Comparison of ENCODE assay signal across 32 cellular contexts in genomic region chr14:101588990-101589389, GRCh38. TPM values are rescaled to one million over a fixed set of nuclear protein-coding genes. Genes with fewer than 3 reads are reported as not detected.
DNase-seq lines count a peak whose midpoint lies in the region; ATAC-seq, FAIRE-seq and TF ChIP-seq lines count a peak whose summit lies in the region.
"Had no signal": no experiment of that assay in that cellular context is flagged by ENCODE, and none has a peak within 500 bp of the region (broad histone marks: within the 10 kb centered on the region; RNA-seq: fewer than 3 reads in every experiment).

No MANE protein-coding gene starts in this region.

- H3F3A ChIP-seq in smooth muscle cell (ENCODE audit: low read depth): no peaks in the 10 kb centered on the region

- H4K20me1 ChIP-seq in astrocyte (ENCODE audit: insufficient read depth, low read length): no peaks in the 10 kb centered on the region
- H4K20me1 ChIP-seq in smooth muscle cell (ENCODE audit: low read depth): no peaks in the 10 kb centered on the region

- peaks cover 4% of the 10 kb centered on the region for H3K9me3 Mint-ChIP-seq in astrocyte (ENCODE audit: unreplicated experiment)
- no peaks in the 10 kb centered on the region for H3K9me3 Mint-ChIP-seq in activated T-helper 1 cell treated with anti-CD3 and anti-CD28 coated beads, Interleukin-12 subunit alpha, Interleukin-12 subunit beta, Interleukin-2, Interleukin-4 antibody, amounts not matched to agents 30 ng/mL and 10 ng/mL and 1 ng/mL, durations not matched to agents 14 hours and 24 hours and 36 hours
- H3K9me3 Mint-ChIP-seq: activated CD4-positive, alpha-beta memory T cell treated with anti-CD3 and anti-CD28 coated beads, Interleukin-2, amount 10 ng/mL, durations not matched to agents 7 days and 5 days; activated naive CD8-positive, alpha-beta T cell treated with anti-CD3 and anti-CD28 coated beads for 36 hours; HFFc6 had no signal

- H3K4me3 Mint-ChIP-seq in astrocyte (ENCODE audit: unreplicated experiment): no peak overlapping the region
- H3K4me3 Mint-ChIP-seq in activated T-helper 1 cell treated with anti-CD3 and anti-CD28 coated beads, Interleukin-12 subunit alpha, Interleukin-12 subunit beta, Interleukin-2, Interleukin-4 antibody, amounts not matched to agents 30 ng/mL and 10 ng/mL and 1 ng/mL, durations not matched to agents 14 hours and 24 hours and 36 hours: no peak overlapping the region
- H3K4me3 Mint-ChIP-seq: activated CD4-positive, alpha-beta memory T cell treated with anti-CD3 and anti-CD28 coated beads, Interleukin-2, amount 10 ng/mL, durations not matched to agents 7 days and 5 days; activated naive CD8-positive, alpha-beta T cell treated with anti-CD3 and anti-CD28 coated beads for 36 hours; HFFc6; naive thymus-derived CD4-positive, alpha-beta T cell had no signal

- H3K36me3 ChIP-seq in astrocyte (ENCODE audit: insufficient read depth, low read length): no peaks in the 10 kb centered on the region
- H3K36me3 ChIP-seq in smooth muscle cell (ENCODE audit: low read depth): no peaks in the 10 kb centered on the region
- H3K36me3 ChIP-seq: upper lobe of left lung had no signal

- H3K9me3 ChIP-seq in astrocyte (ENCODE audit: insufficient read depth, low read depth, low read length) (no peaks in the 10 kb centered on the region), smooth muscle cell (replicated peaks; ENCODE audit: low read depth) (no peaks in the 10 kb centered on the region)
- H3K9me3 ChIP-seq: upper lobe of left lung had no signal

- WGBS in smooth muscle cell (ENCODE audit: low lambda C conversion rate): 31% methylated on average over 6 of the region's 6 CpGs

- peaks cover 6% of the 10 kb centered on the region for H3K4me1 ChIP-seq in astrocyte (ENCODE audit: insufficient read depth, low read length)
- H3K4me1 ChIP-seq in smooth muscle cell (ENCODE audit: low read depth): peaks cover 16% of the 10 kb centered on the region
- H3K4me1 ChIP-seq: upper lobe of left lung had no signal

- H3K27me3 ChIP-seq in astrocyte (ENCODE audit: insufficient read depth, low read length): no peaks in the 10 kb centered on the region
- no peaks in the 10 kb centered on the region for H3K27me3 ChIP-seq in smooth muscle cell (ENCODE audit: low read depth)
- H3K27me3 ChIP-seq: upper lobe of left lung had no signal

- H3K4me3 ChIP-seq in astrocyte (ENCODE audit: insufficient read depth, low read depth, low read length) (no peak overlapping the region), smooth muscle cell (no peak overlapping the region)
- H3K4me3 ChIP-seq: dorsolateral prefrontal cortex, lung, PC-9, upper lobe of left lung had no signal

- intact Hi-C loops in activated T-helper 1 cell treated with anti-CD3 and anti-CD28 coated beads, Interleukin-12 subunit alpha, Interleukin-12 subunit beta, Interleukin-2, Interleukin-4 antibody, amounts not matched to agents 30 ng/mL and 10 ng/mL and 1 ng/mL, durations not matched to agents 14 hours and 24 hours and 36 hours (cut with micrococcal nuclease): no loop called here

- no peak for FAIRE-seq in astrocyte (lab: Jason Lieb, UNC)
- FAIRE-seq: frontal cortex, GM19239 had no signal

- no peaks in the 10 kb centered on the region for H3K36me3 Mint-ChIP-seq in astrocyte (ENCODE audit: low read depth, unreplicated experiment)
- H3K36me3 Mint-ChIP-seq in activated T-helper 1 cell treated with anti-CD3 and anti-CD28 coated beads, Interleukin-12 subunit alpha, Interleukin-12 subunit beta, Interleukin-2, Interleukin-4 antibody, amounts not matched to agents 30 ng/mL and 10 ng/mL and 1 ng/mL, durations not matched to agents 14 hours and 24 hours and 36 hours (ENCODE audit: low read depth): no peaks in the 10 kb centered on the region
- H3K36me3 Mint-ChIP-seq: activated naive CD8-positive, alpha-beta T cell treated with anti-CD3 and anti-CD28 coated beads for 36 hours; naive thymus-derived CD4-positive, alpha-beta T cell had no signal

- peaks cover 2% of the 10 kb centered on the region for H3K4me1 Mint-ChIP-seq in astrocyte (ENCODE audit: low read depth, unreplicated experiment)
- H3K4me1 Mint-ChIP-seq in activated T-helper 1 cell treated with anti-CD3 and anti-CD28 coated beads, Interleukin-12 subunit alpha, Interleukin-12 subunit beta, Interleukin-2, Interleukin-4 antibody, amounts not matched to agents 30 ng/mL and 10 ng/mL and 1 ng/mL, durations not matched to agents 14 hours and 24 hours and 36 hours (ENCODE audit: low read depth): peaks cover 8% of the 10 kb centered on the region
- H3K4me1 Mint-ChIP-seq: activated naive CD8-positive, alpha-beta T cell treated with anti-CD3 and anti-CD28 coated beads for 36 hours had no signal

- peaks cover 55% of the 10 kb centered on the region for H3K27me3 Mint-ChIP-seq in astrocyte (ENCODE audit: low read depth, unreplicated experiment)
- no peaks in the 10 kb centered on the region for H3K27me3 Mint-ChIP-seq in activated T-helper 1 cell treated with anti-CD3 and anti-CD28 coated beads, Interleukin-12 subunit alpha, Interleukin-12 subunit beta, Interleukin-2, Interleukin-4 antibody, amounts not matched to agents 30 ng/mL and 10 ng/mL and 1 ng/mL, durations not matched to agents 14 hours and 24 hours and 36 hours (ENCODE audit: insufficient read depth)
- H3K27me3 Mint-ChIP-seq: activated CD4-positive, alpha-beta memory T cell treated with anti-CD3 and anti-CD28 coated beads, Interleukin-2, amount 10 ng/mL, durations not matched to agents 7 days and 5 days; activated naive CD8-positive, alpha-beta T cell treated with anti-CD3 and anti-CD28 coated beads for 36 hours; naive thymus-derived CD4-positive, alpha-beta T cell had no signal

- H3K27ac ChIP-seq in astrocyte (ENCODE audit: low read depth, low read length) (no peak overlapping the region), smooth muscle cell (ENCODE audit: low read depth) (peak overlapping the region; percentile 52)
- H3K27ac ChIP-seq: dorsolateral prefrontal cortex, PC-9, upper lobe of left lung had no signal

- no peak for ATAC-seq in HG02970 (IDR thresholded peaks at IDR 0.05; ENCODE audit: low FRiP score, unreplicated experiment)
- ATAC-seq: naive thymus-derived CD4-positive, alpha-beta T cell had no signal

- H3K9ac ChIP-seq in astrocyte (ENCODE audit: low read length) (no peak overlapping the region), smooth muscle cell (ENCODE audit: low read depth) (no peak overlapping the region)

- H2AFZ ChIP-seq in astrocyte (ENCODE audit: low read depth, low read length): peak overlapping the region; percentile 72
- H2AFZ ChIP-seq in smooth muscle cell (ENCODE audit: low read depth): peak overlapping the region; percentile 81
- H2AFZ ChIP-seq: PC-9 had no signal

- TF ChIP-seq CTCF in astrocyte (IDR thresholded peaks at IDR 0.05; ENCODE audit: insufficient read depth, low read depth, low read length) (no peak), smooth muscle cell (IDR thresholded peaks at IDR 0.05; ENCODE audit: borderline replicate concordance, insufficient read depth, poor library complexity, severe bottlenecking) (no peak)

- H3K79me2 ChIP-seq in astrocyte (ENCODE audit: insufficient read depth, low read length) (no peaks in the 10 kb centered on the region), smooth muscle cell (ENCODE audit: low read depth) (no peaks in the 10 kb centered on the region)

- no peak overlapping the region for H3K27ac Mint-ChIP-seq in astrocyte (ENCODE audit: unreplicated experiment)
- no peak overlapping the region for H3K27ac Mint-ChIP-seq in activated T-helper 1 cell treated with anti-CD3 and anti-CD28 coated beads, Interleukin-12 subunit alpha, Interleukin-12 subunit beta, Interleukin-2, Interleukin-4 antibody, amounts not matched to agents 30 ng/mL and 10 ng/mL and 1 ng/mL, durations not matched to agents 14 hours and 24 hours and 36 hours
- H3K27ac Mint-ChIP-seq: activated CD4-positive, alpha-beta memory T cell treated with anti-CD3 and anti-CD28 coated beads, Interleukin-2, amount 10 ng/mL, durations not matched to agents 7 days and 5 days; activated naive CD8-positive, alpha-beta T cell treated with anti-CD3 and anti-CD28 coated beads for 36 hours; HFFc6; naive thymus-derived CD4-positive, alpha-beta T cell had no signal

- DNase-seq in ELF-1 (ENCODE audit: low read depth, low spot score): peak; percentile 17
- DNase-seq in astrocyte (ENCODE audit: low read depth): peak; percentile 6
- peak; percentile 60 for DNase-seq in islet precursor cell
- DNase-seq in smooth muscle cell (lab: John Stamatoyannopoulos, UW; ENCODE audit: unreplicated experiment): no peak
- DNase-seq in activated T-helper 1 cell treated with anti-CD3 and anti-CD28 coated beads, Interleukin-12 subunit alpha, Interleukin-12 subunit beta, Interleukin-2, Interleukin-4 antibody, amounts not matched to agents 30 ng/mL and 10 ng/mL and 1 ng/mL, durations not matched to agents 14 hours and 24 hours and 36 hours (ENCODE audit: low spot score): no peak
- no peak for DNase-seq in activated effector memory CD4-positive, alpha-beta T cell treated with Interleukin-2 at 50 U/mL for 16 hours
- DNase-seq: activated CD4-positive, alpha-beta memory T cell treated with anti-CD3 and anti-CD28 coated beads, Interleukin-2, amount 10 ng/mL, durations not matched to agents 7 days and 5 days; activated CD4-positive, alpha-beta T cell treated with anti-CD3 and anti-CD28 coated beads for 1 hour; activated gamma-delta T cell; activated naive CD8-positive, alpha-beta T cell treated with anti-CD3 and anti-CD28 coated beads for 36 hours; C1 segment of cervical spinal cord; cerebellar nuclear complex; GOT3; HFFc6; KBM-7; naive thymus-derived CD4-positive, alpha-beta T cell; NCI-H1092 treated with DMSO at 0.1 percent for 48 hours; NCI-H187; NCI-H2171; NCI-H510A; occipital lobe; PC-9; Right ventricle myocardium superior; stimulated activated naive CD4-positive, alpha-beta T cell; upper lobe of left lung had no signal

- peak overlapping the region; percentile 34 for H3K4me2 ChIP-seq in astrocyte (ENCODE audit: low read length)
- H3K4me2 ChIP-seq in smooth muscle cell: peak overlapping the region; percentile 43
- H3K4me2 ChIP-seq: PC-9 had no signal

RNA-seq across cellular contexts. Expression of gene DIO3, which starts 27.7 kb away (rescaled TPM):
- 0.46 and 0.79 TPM in 2 replicates for total RNA-seq in astrocyte
- 35.4 and 36.5 TPM in 2 replicates for total RNA-seq in smooth muscle cell
- 21.0 and 25.6 TPM in 2 replicates for polyA plus RNA-seq in smooth muscle cell
- not detected in 2 replicates for total RNA-seq in activated T-helper 1 cell treated with anti-CD3 and anti-CD28 coated beads, Interleukin-12 subunit alpha, Interleukin-12 subunit beta, Interleukin-2, Interleukin-4 antibody, amounts not matched to agents 30 ng/mL and 10 ng/mL and 1 ng/mL, durations not matched to agents 14 hours and 24 hours and 36 hours
- total RNA-seq: activated CD4-positive, alpha-beta memory T cell treated with anti-CD3 and anti-CD28 coated beads, Interleukin-2, amount 10 ng/mL, durations not matched to agents 7 days and 5 days; activated naive CD8-positive, alpha-beta T cell treated with anti-CD3 and anti-CD28 coated beads for 36 hours; HFFc6; M059J; naive thymus-derived CD4-positive, alpha-beta T cell; occipital lobe had no signal
- polyA plus RNA-seq: AG04450; naive thymus-derived CD4-positive, alpha-beta T cell had no signal

Comparison
In these comparisons a context has a peak if more than half of its experiments do, and no peak if none do; other contexts are left out.
1. DNase-seq: peak in ELF-1 (single experiment), astrocyte (single experiment) and islet precursor cell (single experiment); none in smooth muscle cell (single experiment), activated T-helper 1 cell treated with anti-CD3 and anti-CD28 coated beads, Interleukin-12 subunit alpha, Interleukin-12 subunit beta, Interleukin-2, Interleukin-4 antibody, amounts not matched to agents 30 ng/mL and 10 ng/mL and 1 ng/mL, durations not matched to agents 14 hours and 24 hours and 36 hours (single experiment) and activated effector memory CD4-positive, alpha-beta T cell treated with Interleukin-2 at 50 U/mL for 16 hours (single experiment).
2. RNA of gene DIO3, which starts 27.7 kb away (total RNA-seq): 35.4 to 36.5 TPM in smooth muscle cell; 0.46 to 0.79 TPM in astrocyte and not detected in activated T-helper 1 cell treated with anti-CD3 and anti-CD28 coated beads, Interleukin-12 subunit alpha, Interleukin-12 subunit beta, Interleukin-2, Interleukin-4 antibody, amounts not matched to agents 30 ng/mL and 10 ng/mL and 1 ng/mL, durations not matched to agents 14 hours and 24 hours and 36 hours; every median in the first group is over 10 times any median in the second.